In genomic region chr2:169573160-169573973, GRCh38 we compare ENCODE assay signal across 8 cellular contexts. TPM values are rescaled to one million over a fixed set of nuclear protein-coding genes. Genes with fewer than 3 reads are reported as not detected.
DNase-seq lines count a peak whose midpoint lies in the region; ATAC-seq and TF ChIP-seq lines count a peak whose summit lies in the region.

Gene FASTKD1, minus strand, starts transcription at chr2:169573865. Its CDS starts 1,836 bp downstream, at chr2:169572029.

- H3K9me3 ChIP-seq in DND-41 (ENCODE audit: insufficient read depth, low read length, severe bottlenecking) (no peaks in the 10 kb centered on the region), GM23248 (ENCODE audit: low read depth) (no peaks in the 10 kb centered on the region)

- H4K20me1 ChIP-seq in DND-41 (ENCODE audit: insufficient read depth, low read length) (no peaks in the 10 kb centered on the region), GM23248 (ENCODE audit: insufficient read depth) (no peaks in the 10 kb centered on the region)

- H3K27me3 ChIP-seq in DND-41 (ENCODE audit: insufficient read depth, low read length, poor library complexity) = no peaks in the 10 kb centered on the region
- H3K27me3 ChIP-seq in GM23248 (replicated peaks; ENCODE audit: insufficient read depth) = no peaks in the 10 kb centered on the region

- ATAC-seq in DND-41 (ENCODE audit: insufficient read depth, low read depth) = peak; percentile 98
- ATAC-seq in activated T-helper 17 cell treated with anti-CD3 and anti-CD28 coated beads, Interleukin-2, amount 50 U/mL, for 72 hours (replicated peaks) = peak; percentile 98
- ATAC-seq in natural killer cell treated with Interleukin-12 subunit alpha and Interleukin-12 subunit beta and Interleukin-15 and Interleukin-18, amount 100 ng/mL, for 72 hours = peak; percentile 99 to 100
- ATAC-seq in stimulated activated naive CD8-positive, alpha-beta T cell treated with anti-CD3 and anti-CD28 coated beads, Interleukin-15, Interleukin-2, amounts not matched to agents 100 U/mL and 50 U/mL, for 24 hours = peak; percentile 99

- H3F3A ChIP-seq in GM23248 (ENCODE audit: insufficient read depth) = no peaks in the 10 kb centered on the region

- DNase-seq in DND-41 (peak; percentile 95), GM23248 (peak; percentile 94), Kasumi-1 (lab: John Stamatoyannopoulos, UW) (peak; percentile 99 to 100), RWPE1 (ENCODE audit: low spot score) (peak; percentile 87), fibroblast of peridontal ligament (ENCODE audit: extremely low read depth) (peak; percentile 82)
- peak; percentile 91 for DNase-seq in natural killer cell treated with Interleukin-12 subunit alpha and Interleukin-12 subunit beta and Interleukin-15 and Interleukin-18, amount 100 ng/mL, for 72 hours (ENCODE audit: low spot score)
- peak; percentile 90 for DNase-seq in stimulated activated naive CD8-positive, alpha-beta T cell treated with anti-CD3 and anti-CD28 coated beads, Interleukin-15, Interleukin-2, amounts not matched to agents 100 U/mL and 50 U/mL, for 24 hours

- H3K27ac ChIP-seq in DND-41 (ENCODE audit: low read length) (peak within 1 kb of the TSS; percentile 78), GM23248 (0 out of 2 replicates have a peak within 1 kb of the TSS, but pooled peaks have one; percentile 19), RWPE1 (peak within 1 kb of the TSS; percentile 78)

- H3K36me3 ChIP-seq in DND-41 (ENCODE audit: insufficient read depth, low read length) (peaks cover 10% of the 10 kb centered on the region), GM23248 (ENCODE audit: low read depth) (no peaks in the 10 kb centered on the region)

- H3K79me2 ChIP-seq in DND-41 (ENCODE audit: insufficient read depth, low read length) = peaks cover 46% of the 10 kb centered on the region
- H3K79me2 ChIP-seq in GM23248 (ENCODE audit: insufficient read depth) = peaks cover 40% of the 10 kb centered on the region

- POLR2A ChIA-PET in RWPE1 (lab: Yijun Ruan, JAX; ENCODE audit: low non-redundant PET) = interaction anchor here (0.9 kb wide), 1 partner anchor 12 kb away, joined by 3 read pairs; no protein-coding TSS in a partner anchor

- H2AFZ ChIP-seq in DND-41 (ENCODE audit: low read depth, low read length) = peak within 1 kb of the TSS; percentile 90
- peak within 1 kb of the TSS; percentile 95 for H2AFZ ChIP-seq in GM23248

- peak within 1 kb of the TSS; percentile 93 for H3K27ac Mint-ChIP-seq in activated T-helper 17 cell treated with anti-CD3 and anti-CD28 coated beads, Interleukin-2, amount 50 U/mL, for 72 hours
- H3K27ac Mint-ChIP-seq in natural killer cell treated with Interleukin-12 subunit alpha and Interleukin-12 subunit beta and Interleukin-15 and Interleukin-18, amount 100 ng/mL, for 72 hours = peak within 1 kb of the TSS; percentile 79 to 95

- H3K4me3 ChIP-seq in DND-41 (ENCODE audit: low read depth in 1 of 2, low read length in 2 of 2) = peak within 1 kb of the TSS; percentile 89 to 95
- H3K4me3 ChIP-seq in GM23248 = peak within 1 kb of the TSS; percentile 91

- 1% methylated on average over 33 of the region's 33 CpGs for WGBS in GM23248 (ENCODE audit: low coverage in 1 of 2, low lambda C conversion rate in 2 of 2, missing lambda C conversion rate in 2 of 2), 2 experiments

- peak within 1 kb of the TSS; percentile 98 for H3K4me3 Mint-ChIP-seq in activated T-helper 17 cell treated with anti-CD3 and anti-CD28 coated beads, Interleukin-2, amount 50 U/mL, for 72 hours
- H3K4me3 Mint-ChIP-seq in natural killer cell treated with Interleukin-12 subunit alpha and Interleukin-12 subunit beta and Interleukin-15 and Interleukin-18, amount 100 ng/mL, for 72 hours = peak within 1 kb of the TSS; percentile 99

- H3K9ac ChIP-seq in DND-41 (ENCODE audit: low read depth, low read length) (peak within 1 kb of the TSS; percentile 80), GM23248 (peak within 1 kb of the TSS; percentile 81)

- peaks cover 24% of the 10 kb centered on the region for H3K36me3 Mint-ChIP-seq in activated T-helper 17 cell treated with anti-CD3 and anti-CD28 coated beads, Interleukin-2, amount 50 U/mL, for 72 hours (ENCODE audit: low read depth)
- H3K36me3 Mint-ChIP-seq in natural killer cell treated with Interleukin-12 subunit alpha and Interleukin-12 subunit beta and Interleukin-15 and Interleukin-18, amount 100 ng/mL, for 72 hours = peaks cover 5% of the 10 kb centered on the region

- H3K9me2 ChIP-seq in GM23248 (ENCODE audit: insufficient read depth) = no peaks in the 10 kb centered on the region

- in situ Hi-C loops in GM23248 (cut with MboI) = no loop called here

- H3K27me3 Mint-ChIP-seq in activated T-helper 17 cell treated with anti-CD3 and anti-CD28 coated beads, Interleukin-2, amount 50 U/mL, for 72 hours = no peaks in the 10 kb centered on the region
- H3K27me3 Mint-ChIP-seq in natural killer cell treated with Interleukin-12 subunit alpha and Interleukin-12 subunit beta and Interleukin-15 and Interleukin-18, amount 100 ng/mL, for 72 hours = peaks cover 0 to 2% of the 10 kb centered on the region in 2 donors

- H3K4me2 ChIP-seq in DND-41 (ENCODE audit: insufficient read depth, low read length) (peak within 1 kb of the TSS; percentile 90), GM23248 (ENCODE audit: unreplicated experiment) (peak within 1 kb of the TSS; percentile 94)

- TF ChIP-seq CTCF in DND-41 (IDR thresholded peaks at IDR 0.05; ENCODE audit: borderline replicate concordance, extremely low read depth, low read length, poor library complexity, severe bottlenecking) = no peak
- no peak for TF ChIP-seq CTCF in RWPE1 (conservative IDR thresholded peaks at IDR 0.05; ENCODE audit: low read depth)

- CTCF ChIA-PET in RWPE1 (lab: Yijun Ruan, JAX) = interaction anchor here (0.6 to 0.8 kb wide), 2 partner anchors 10 to 296 kb away, joined by 3 to 5 read pairs; no protein-coding TSS in a partner anchor

- H3K4me1 ChIP-seq in DND-41 (ENCODE audit: insufficient read depth, low read length) = peaks cover 37% of the 10 kb centered on the region
- peaks cover 10% of the 10 kb centered on the region for H3K4me1 ChIP-seq in GM23248 (ENCODE audit: insufficient read depth)

- peaks cover 9% of the 10 kb centered on the region for H3K4me1 Mint-ChIP-seq in activated T-helper 17 cell treated with anti-CD3 and anti-CD28 coated beads, Interleukin-2, amount 50 U/mL, for 72 hours
- peaks cover 15 to 18% of the 10 kb centered on the region in 2 donors for H3K4me1 Mint-ChIP-seq in natural killer cell treated with Interleukin-12 subunit alpha and Interleukin-12 subunit beta and Interleukin-15 and Interleukin-18, amount 100 ng/mL, for 72 hours (ENCODE audit: low read depth in 2 of 2)

- no peaks in the 10 kb centered on the region for H3K9me3 Mint-ChIP-seq in activated T-helper 17 cell treated with anti-CD3 and anti-CD28 coated beads, Interleukin-2, amount 50 U/mL, for 72 hours
- no peaks in the 10 kb centered on the region for H3K9me3 Mint-ChIP-seq in natural killer cell treated with Interleukin-12 subunit alpha and Interleukin-12 subunit beta and Interleukin-15 and Interleukin-18, amount 100 ng/mL, for 72 hours

RNA-seq across cellular contexts. Expression of gene FASTKD1, which starts in this region (rescaled TPM):
- 13.3 and 18.8 TPM in 2 replicates for total RNA-seq in GM23248 (2014; rRNA removed; shearing (Covaris generic))
- 15.7 and 17.7 TPM in 2 replicates for polyA plus RNA-seq in GM23248 (2016; fragmentation: Nextera tagmentation; extraction: Ambion mirVana)
- 10 to 100 TPM; 59.6 to 60.2 TPM for total RNA-seq in activated T-helper 17 cell treated with anti-CD3 and anti-CD28 coated beads, Interleukin-2, amount 50 U/mL, for 72 hours
- 10 to 100 TPM; 37.7 to 61.7 TPM for total RNA-seq in natural killer cell treated with Interleukin-12 subunit alpha and Interleukin-12 subunit beta and Interleukin-15 and Interleukin-18, amount 100 ng/mL, for 72 hours

Comparison
In these comparisons a context has a peak if more than half of its experiments do, and no peak if none do; other contexts are left out.
1. Peak in every context shown above with its lines: DNase-seq, ATAC-seq, H3K4me3 ChIP-seq and H3K27ac ChIP-seq.
2. H3K27ac ChIP-seq: peak in every context shown above with its lines; median percentile 78 in DND-41; 78 in RWPE1; 19 in GM23248.